In genomic region chr17:19771971-19772630, GRCh38 we compare ENCODE assay signal across 18 cellular contexts. TPM values are rescaled to one million over a fixed set of nuclear protein-coding genes. Genes with fewer than 3 reads are reported as not detected.
DNase-seq lines count a peak whose midpoint lies in the region; ATAC-seq and TF ChIP-seq lines count a peak whose summit lies in the region.
"Had no signal": no experiment of that assay in that cellular context is flagged by ENCODE, and none has a peak within 500 bp of the region (broad histone marks: within the 10 kb centered on the region; RNA-seq: fewer than 3 reads in every experiment).

No MANE protein-coding gene starts in this region.

- H3K4me3 ChIP-seq in naive thymus-derived CD4-positive, alpha-beta T cell (ENCODE audit: low read length): peak overlapping the region; percentile 58
- H3K4me3 ChIP-seq in ovary: no peak overlapping the region
- H3K4me3 ChIP-seq: gastroesophageal sphincter, left lung, smooth muscle cell, vagina had no signal

- intact Hi-C loops in activated CD4-positive, alpha-beta T cell treated with anti-CD3 and anti-CD28 coated beads for 36 hours (cut with DNase I, micrococcal nuclease): no loop called here
- intact Hi-C loops in CD4-positive, alpha-beta T cell (cut with DNase I, micrococcal nuclease): loop anchor here in 1 of 2 experiments (5.0 to 10.0 kb wide), 2 partner anchors 343 to 395 kb away; partner anchors contain the start of gene MAPK7
- intact Hi-C loops in activated CD8-positive, alpha-beta T cell treated with anti-CD3 and anti-CD28 coated beads for 36 hours (cut with micrococcal nuclease): no loop called here
- intact Hi-C loops in naive thymus-derived CD4-positive, alpha-beta T cell (cut with micrococcal nuclease): loop anchor here in 1 of 2 donors (5.0 kb wide), 1 partner anchor 395 kb away; the partner anchor contains the start of gene MAPK7
- intact Hi-C loops in ovary (cut with DNase I): no loop called here

- H3K4me3 Mint-ChIP-seq in activated CD4-positive, alpha-beta T cell treated with anti-CD3 and anti-CD28 coated beads for 36 hours: no peak overlapping the region
- peak overlapping the region; percentile 75 for H3K4me3 Mint-ChIP-seq in CD4-positive, alpha-beta T cell
- no peak overlapping the region for H3K4me3 Mint-ChIP-seq in activated CD8-positive, alpha-beta T cell treated with anti-CD3 and anti-CD28 coated beads for 36 hours
- peak overlapping the region; percentile 53 to 86 (median 75) for H3K4me3 Mint-ChIP-seq in naive thymus-derived CD4-positive, alpha-beta T cell
- H3K4me3 Mint-ChIP-seq in HFFc6: no peak overlapping the region
- H3K4me3 Mint-ChIP-seq: stimulated activated naive B cell treated with anti-CD40 and anti-IgM and Interleukin-4, amounts not matched to agents 10 μg/mL and 1 μg/mL and 100 μg/mL, for 72 hours had no signal

- H3K4me1 Mint-ChIP-seq in activated CD4-positive, alpha-beta T cell treated with anti-CD3 and anti-CD28 coated beads for 36 hours: peaks cover 70% of the 10 kb centered on the region
- H3K4me1 Mint-ChIP-seq in CD4-positive, alpha-beta T cell (ENCODE audit: low read depth): peaks cover 81% of the 10 kb centered on the region
- peaks cover 36% of the 10 kb centered on the region for H3K4me1 Mint-ChIP-seq in activated CD8-positive, alpha-beta T cell treated with anti-CD3 and anti-CD28 coated beads for 36 hours (ENCODE audit: low read depth)
- H3K4me1 Mint-ChIP-seq in naive thymus-derived CD4-positive, alpha-beta T cell: peaks cover 27 to 97% (median 85%) of the 10 kb centered on the region in 7 donors
- H3K4me1 Mint-ChIP-seq in HFFc6 (ENCODE audit: low read depth): peaks cover 24% of the 10 kb centered on the region

- no peak for TF ChIP-seq CTCF in CD4-positive, alpha-beta T cell (IDR thresholded peaks at IDR 0.05)
- TF ChIP-seq CTCF in activated CD8-positive, alpha-beta T cell treated with anti-CD3 and anti-CD28 coated beads for 36 hours (IDR thresholded peaks at IDR 0.05): no peak
- TF ChIP-seq CTCF in HFFc6 (IDR thresholded peaks at IDR 0.05) (no peak), ovary (IDR thresholded peaks at IDR 0.05) (no peak)

- TF ChIP-seq EP300 in ovary (IDR thresholded peaks at IDR 0.05): no peak

- no peaks in the 10 kb centered on the region for H3K9me3 Mint-ChIP-seq in activated CD4-positive, alpha-beta T cell treated with anti-CD3 and anti-CD28 coated beads for 36 hours (ENCODE audit: low read depth)
- H3K9me3 Mint-ChIP-seq in CD4-positive, alpha-beta T cell: no peaks in the 10 kb centered on the region
- no peaks in the 10 kb centered on the region for H3K9me3 Mint-ChIP-seq in activated CD8-positive, alpha-beta T cell treated with anti-CD3 and anti-CD28 coated beads for 36 hours
- H3K9me3 Mint-ChIP-seq in naive thymus-derived CD4-positive, alpha-beta T cell: no peaks in the 10 kb centered on the region
- no peaks in the 10 kb centered on the region for H3K9me3 Mint-ChIP-seq in HFFc6
- H3K9me3 Mint-ChIP-seq: stimulated activated naive B cell treated with anti-CD40 and anti-IgM and Interleukin-4, amounts not matched to agents 10 μg/mL and 1 μg/mL and 100 μg/mL, for 72 hours had no signal

- H3K27me3 Mint-ChIP-seq in activated CD4-positive, alpha-beta T cell treated with anti-CD3 and anti-CD28 coated beads for 36 hours: no peaks in the 10 kb centered on the region
- no peaks in the 10 kb centered on the region for H3K27me3 Mint-ChIP-seq in CD4-positive, alpha-beta T cell
- H3K27me3 Mint-ChIP-seq in activated CD8-positive, alpha-beta T cell treated with anti-CD3 and anti-CD28 coated beads for 36 hours: no peaks in the 10 kb centered on the region
- H3K27me3 Mint-ChIP-seq in naive thymus-derived CD4-positive, alpha-beta T cell: no peaks in the 10 kb centered on the region
- H3K27me3 Mint-ChIP-seq in HFFc6 (ENCODE audit: insufficient read depth): peaks cover 4% of the 10 kb centered on the region; the same call in 1 of the 2 replicates

- POLR2A ChIA-PET in activated CD4-positive, alpha-beta T cell treated with anti-CD3 and anti-CD28 coated beads for 36 hours (lab: Charles Lee): no interaction called here
- POLR2A ChIA-PET in CD4-positive, alpha-beta T cell (lab: Charles Lee): interaction anchor here (0.5 to 2.9 kb wide), 17 partner anchors 8 to 466 kb away, joined by 3 to 19 read pairs (median 5); partner anchors contain the start of genes AKAP10, ALDH3A2, MAPK7 and ULK2
- POLR2A ChIA-PET in activated CD8-positive, alpha-beta T cell treated with anti-CD3 and anti-CD28 coated beads for 36 hours (lab: Charles Lee): no interaction called here
- POLR2A ChIA-PET in naive thymus-derived CD4-positive, alpha-beta T cell (lab: Charles Lee): interaction anchor here (1.0 to 3.5 kb wide), 9 partner anchors 9 to 263 kb away, joined by 3 to 17 read pairs (median 5); partner anchors contain the start of genes AKAP10, ALDH3A2 and ULK2

- H3K27ac ChIP-seq in CD4-positive, alpha-beta T cell (ENCODE audit: low read depth, low read length): peak overlapping the region; percentile 32
- H3K27ac ChIP-seq in naive thymus-derived CD4-positive, alpha-beta T cell (ENCODE audit: low read depth, low read length): peak overlapping the region; percentile 70
- H3K27ac ChIP-seq in ovary: no peak overlapping the region
- H3K27ac ChIP-seq: left lung had no signal

- peaks cover 14 to 72% of the 10 kb centered on the region in 2 donors for H3K4me1 ChIP-seq in naive thymus-derived CD4-positive, alpha-beta T cell (ENCODE audit: control insufficient read depth in 2 of 2, insufficient read depth in 2 of 2, low read length in 2 of 2)
- no peaks in the 10 kb centered on the region for H3K4me1 ChIP-seq in ovary (ENCODE audit: insufficient read depth)
- H3K4me1 ChIP-seq: left lung had no signal

- H3K27ac Mint-ChIP-seq in activated CD4-positive, alpha-beta T cell treated with anti-CD3 and anti-CD28 coated beads for 36 hours: no peak overlapping the region
- peak overlapping the region; percentile 93 for H3K27ac Mint-ChIP-seq in CD4-positive, alpha-beta T cell
- no peak overlapping the region for H3K27ac Mint-ChIP-seq in activated CD8-positive, alpha-beta T cell treated with anti-CD3 and anti-CD28 coated beads for 36 hours
- peak overlapping the region; percentile 68 to 99 (median 97) for H3K27ac Mint-ChIP-seq in naive thymus-derived CD4-positive, alpha-beta T cell
- no peak overlapping the region for H3K27ac Mint-ChIP-seq in HFFc6
- H3K27ac Mint-ChIP-seq: stimulated activated naive B cell treated with anti-CD40 and anti-IgM and Interleukin-4, amounts not matched to agents 10 μg/mL and 1 μg/mL and 100 μg/mL, for 72 hours had no signal

- no peak for TF ChIP-seq POLR2A in ovary (IDR thresholded peaks at IDR 0.05)

- peak; percentile 38 for DNase-seq in activated CD4-positive, alpha-beta T cell treated with anti-CD3 and anti-CD28 coated beads for 36 hours
- DNase-seq in activated CD4-positive, alpha-beta T cell treated with anti-CD3 and anti-CD28 coated beads, Interleukin-2, amount 50 U/mL, for 48 hours: no peak
- DNase-seq in CD4-positive, alpha-beta T cell: peak in 8 of 10 experiments; percentile 9 to 53 (median 30)
- no peak for DNase-seq in activated CD8-positive, alpha-beta T cell treated with anti-CD3 and anti-CD28 coated beads for 36 hours
- peak in 7 of 9 donors; percentile 79 to 93 (median 91) for DNase-seq in naive thymus-derived CD4-positive, alpha-beta T cell
- no peak for DNase-seq in HFFc6
- no peak for DNase-seq in ovary
- DNase-seq: amygdala; C1 segment of cervical spinal cord; left lung; NCI-H2029; NCI-H524; stimulated activated naive B cell treated with anti-CD40 and anti-IgM and Interleukin-4, amounts not matched to agents 10 μg/mL and 1 μg/mL and 100 μg/mL, for 72 hours had no signal

- H3K36me3 Mint-ChIP-seq in activated CD4-positive, alpha-beta T cell treated with anti-CD3 and anti-CD28 coated beads for 36 hours (ENCODE audit: low read depth): peaks cover 16% of the 10 kb centered on the region
- H3K36me3 Mint-ChIP-seq in CD4-positive, alpha-beta T cell (ENCODE audit: low read depth): peaks cover 34% of the 10 kb centered on the region
- peaks cover 2% of the 10 kb centered on the region for H3K36me3 Mint-ChIP-seq in activated CD8-positive, alpha-beta T cell treated with anti-CD3 and anti-CD28 coated beads for 36 hours (ENCODE audit: low read depth)
- H3K36me3 Mint-ChIP-seq in naive thymus-derived CD4-positive, alpha-beta T cell: peaks cover 4 to 25% (median 10%) of the 10 kb centered on the region in 5 donors
- 0 out of 2 replicates have a peak, but pooled peaks cover 8% of the 10 kb centered on the region for H3K36me3 Mint-ChIP-seq in HFFc6 (ENCODE audit: low read depth)

- H3K27me3 ChIP-seq in CD4-positive, alpha-beta T cell (ENCODE audit: control insufficient read depth, insufficient read depth, low read length): no peaks in the 10 kb centered on the region
- H3K27me3 ChIP-seq in naive thymus-derived CD4-positive, alpha-beta T cell (ENCODE audit: control insufficient read depth in 2 of 2, insufficient read depth in 2 of 2, low read length in 2 of 2): no peaks in the 10 kb centered on the region
- H3K27me3 ChIP-seq in ovary: no peaks in the 10 kb centered on the region
- H3K27me3 ChIP-seq: gastroesophageal sphincter, left lung, vagina had no signal

- H3K9me3 ChIP-seq in CD4-positive, alpha-beta T cell (ENCODE audit: control insufficient read depth, low read length): no peaks in the 10 kb centered on the region
- H3K9me3 ChIP-seq in naive thymus-derived CD4-positive, alpha-beta T cell (ENCODE audit: control insufficient read depth in 2 of 3, low read length in 3 of 3): no peaks in the 10 kb centered on the region
- no peaks in the 10 kb centered on the region for H3K9me3 ChIP-seq in ovary
- H3K9me3 ChIP-seq: gastroesophageal sphincter, left lung, vagina had no signal

- 51 to 66% (median 53%) methylated on average over 7 of the region's 7 CpGs for WGBS in ovary, 3 donors

- peaks cover 0 to 9% (median 0%) of the 10 kb centered on the region in 3 experiments for H3K36me3 ChIP-seq in naive thymus-derived CD4-positive, alpha-beta T cell (ENCODE audit: control insufficient read depth in 2 of 3, insufficient read depth in 3 of 3, low read length in 3 of 3)
- H3K36me3 ChIP-seq in ovary: no peaks in the 10 kb centered on the region

- ATAC-seq in activated CD4-positive, alpha-beta T cell treated with anti-CD3 and anti-CD28 coated beads for 36 hours: peak; percentile 75
- peak; percentile 89 for ATAC-seq in CD4-positive, alpha-beta T cell (ENCODE audit: poor library complexity)
- ATAC-seq in activated CD8-positive, alpha-beta T cell treated with anti-CD3 and anti-CD28 coated beads for 36 hours: peak; percentile 65
- peak; percentile 95 for ATAC-seq in naive thymus-derived CD4-positive, alpha-beta T cell
- no peak for ATAC-seq in HG03159 (IDR thresholded peaks at IDR 0.05; ENCODE audit: unreplicated experiment)
- ATAC-seq: gastroesophageal sphincter; left lung; stimulated activated naive B cell treated with anti-CD40 and anti-IgM and Interleukin-4, amounts not matched to agents 10 μg/mL and 1 μg/mL and 100 μg/mL, for 72 hours had no signal

- CTCF ChIA-PET in activated CD4-positive, alpha-beta T cell treated with anti-CD3 and anti-CD28 coated beads for 36 hours (lab: Charles Lee): interaction anchor here (0.7 to 3.5 kb wide), 4 partner anchors 10 to 523 kb away, joined by 3 to 30 read pairs (median 4); no protein-coding TSS in a partner anchor
- CTCF ChIA-PET in CD4-positive, alpha-beta T cell (lab: Charles Lee): interaction anchor here (1.2 to 2.0 kb wide), 3 partner anchors 9 to 27 kb away, joined by 4 to 12 read pairs (median 5); no protein-coding TSS in a partner anchor
- CTCF ChIA-PET in activated CD8-positive, alpha-beta T cell treated with anti-CD3 and anti-CD28 coated beads for 36 hours (lab: Charles Lee): interaction anchor here (0.7 to 2.9 kb wide), 6 partner anchors 9 to 260 kb away, joined by 3 to 9 read pairs (median 4); no protein-coding TSS in a partner anchor
- CTCF ChIA-PET in naive thymus-derived CD4-positive, alpha-beta T cell (lab: Charles Lee): interaction anchor here (1.0 to 4.0 kb wide), 6 partner anchors 8 to 259 kb away, joined by 3 to 37 read pairs (median 6); no protein-coding TSS in a partner anchor

RNA-seq across cellular contexts. Expression of gene ALDH3A1, which starts 24.0 kb away (rescaled TPM):
- not detected for total RNA-seq in activated CD4-positive, alpha-beta T cell treated with anti-CD3 and anti-CD28 coated beads for 36 hours
- total RNA-seq in CD4-positive, alpha-beta T cell: not detected
- under 1 TPM; 0.38 to 0.92 TPM for total RNA-seq in activated CD8-positive, alpha-beta T cell treated with anti-CD3 and anti-CD28 coated beads for 36 hours
- total RNA-seq in naive thymus-derived CD4-positive, alpha-beta T cell: under 1 TPM in 1 of 5 experiments, not detected in 4; 0.61 TPM
- polyA plus RNA-seq in naive thymus-derived CD4-positive, alpha-beta T cell: not detected
- total RNA-seq in HFFc6 (2021; fragmentation: NEBNext Ultra II Directional; extraction: Animal tissue kit (Norgen Biotek cat#: 25700)): under 1 TPM in 2 of 6 experiments, not detected in 4; 0.24 to 0.25 TPM
- total RNA-seq in ovary: 10 to 100 TPM in 1 of 7 donors, 1 to 10 TPM in 1, under 1 TPM in 3, not detected in 2; 0.66 to 12.8 (median 0.90) TPM
- polyA plus RNA-seq in ovary: under 1 TPM in 1 of 2 donors, not detected in 1; 0.17 TPM
- polyA plus RNA-seq: smooth muscle cell had no signal

RNA-seq across cellular contexts. Expression of gene SLC47A2, which starts 55.7 kb away (rescaled TPM):
- total RNA-seq in activated CD4-positive, alpha-beta T cell treated with anti-CD3 and anti-CD28 coated beads for 36 hours: not detected
- not detected for total RNA-seq in CD4-positive, alpha-beta T cell
- total RNA-seq in activated CD8-positive, alpha-beta T cell treated with anti-CD3 and anti-CD28 coated beads for 36 hours: not detected
- not detected for total RNA-seq in naive thymus-derived CD4-positive, alpha-beta T cell
- polyA plus RNA-seq in naive thymus-derived CD4-positive, alpha-beta T cell: not detected
- not detected for total RNA-seq in HFFc6 (2021; fragmentation: NEBNext Ultra II Directional; extraction: Animal tissue kit (Norgen Biotek cat#: 25700))
- total RNA-seq in ovary: 10 to 100 TPM in 1 of 7 donors, under 1 TPM in 2, not detected in 4; 0.87 to 29.4 (median 1.00) TPM
- polyA plus RNA-seq in ovary: not detected
- total RNA-seq: gastroesophageal sphincter, left lung, mucosa of gallbladder, smooth muscle cell had no signal
- polyA plus RNA-seq: smooth muscle cell had no signal

Comparison
In these comparisons a context has a peak if more than half of its experiments do, and no peak if none do; other contexts are left out.
1. DNase-seq: peak in activated CD4-positive, alpha-beta T cell treated with anti-CD3 and anti-CD28 coated beads for 36 hours (single experiment), CD4-positive, alpha-beta T cell (8 of 10) and naive thymus-derived CD4-positive, alpha-beta T cell (7 of 9); none in activated CD4-positive, alpha-beta T cell treated with anti-CD3 and anti-CD28 coated beads, Interleukin-2, amount 50 U/mL, for 48 hours (0 of 2), activated CD8-positive, alpha-beta T cell treated with anti-CD3 and anti-CD28 coated beads for 36 hours (single experiment), HFFc6 (single experiment) and ovary (0 of 5).
2. H3K27ac Mint-ChIP-seq: peak in CD4-positive, alpha-beta T cell (single experiment) and naive thymus-derived CD4-positive, alpha-beta T cell (9 of 9); none in activated CD4-positive, alpha-beta T cell treated with anti-CD3 and anti-CD28 coated beads for 36 hours (single experiment), activated CD8-positive, alpha-beta T cell treated with anti-CD3 and anti-CD28 coated beads for 36 hours (single experiment) and HFFc6 (single experiment).
3. H3K4me3 Mint-ChIP-seq: peak in CD4-positive, alpha-beta T cell (single experiment) and naive thymus-derived CD4-positive, alpha-beta T cell (10 of 10); none in activated CD4-positive, alpha-beta T cell treated with anti-CD3 and anti-CD28 coated beads for 36 hours (single experiment), activated CD8-positive, alpha-beta T cell treated with anti-CD3 and anti-CD28 coated beads for 36 hours (single experiment) and HFFc6 (single experiment).
4. H3K27ac ChIP-seq: peak in CD4-positive, alpha-beta T cell (single experiment) and naive thymus-derived CD4-positive, alpha-beta T cell (single experiment); none in ovary (0 of 2).
5. POLR2A ChIA-PET loops: an anchor here in CD4-positive, alpha-beta T cell (0.5 to 2.9 kb wide) and naive thymus-derived CD4-positive, alpha-beta T cell (1.0 to 3.5 kb wide); none called in activated CD4-positive, alpha-beta T cell treated with anti-CD3 and anti-CD28 coated beads for 36 hours and activated CD8-positive, alpha-beta T cell treated with anti-CD3 and anti-CD28 coated beads for 36 hours.